In genomic region chr5:143008809-143009521, GRCh38 we compare ENCODE assay signal across 1 cellular context.
TF ChIP-seq lines count a peak whose summit lies in the region.

No MANE protein-coding gene starts in this region.

TF ChIP-seq in GM12878, 131 proteins besides CTCF, POLR2A, EP300 and RAD21 (continued from another document):
- TF ChIP-seq ZNF687 (IDR thresholded peaks at IDR 0.05): peak; percentile 50; the same call in 1 of the 2 replicates
- TF ChIP-seq KDM1A (IDR thresholded peaks at IDR 0.05; ENCODE audit: borderline replicate concordance): no peak
- TF ChIP-seq HCFC1 (IDR thresholded peaks at IDR 0.05; ENCODE audit: low read length): 0 out of 2 replicates have a peak, but pooled peaks have one; percentile 24
- peak; percentile 98 for TF ChIP-seq TCF12 (IDR thresholded peaks at IDR 0.05; ENCODE audit: low read depth, low read length)
- TF ChIP-seq SREBF2 (IDR thresholded peaks at IDR 0.05; ENCODE audit: low read length): no peak
- TF ChIP-seq SP1 (IDR thresholded peaks at IDR 0.05; ENCODE audit: low read depth, low read length): peak; percentile 81
- peak; percentile 100 for TF ChIP-seq IKZF2 (IDR thresholded peaks at IDR 0.05)
- peak; percentile 10; the same call in 1 of the 2 replicates for TF ChIP-seq SMC3 (IDR thresholded peaks at IDR 0.05; ENCODE audit: borderline replicate concordance, low read length)
- TF ChIP-seq CBX5 (IDR thresholded peaks at IDR 0.05; ENCODE audit: low read depth): 0 out of 2 replicates have a peak, but pooled peaks have one; percentile 36
- TF ChIP-seq YY1 (IDR thresholded peaks at IDR 0.05; ENCODE audit: low read depth, low read length): no peak
- no peak for TF ChIP-seq MAX (IDR thresholded peaks at IDR 0.05; ENCODE audit: low read depth, low read length)
- TF ChIP-seq TAF1 (IDR thresholded peaks at IDR 0.05; ENCODE audit: borderline replicate concordance, low read depth, low read length): no peak
- TF ChIP-seq CEBPZ (IDR thresholded peaks at IDR 0.05; ENCODE audit: low read depth, low read length): no peak
- TF ChIP-seq CEBPB (IDR thresholded peaks at IDR 0.05; ENCODE audit: borderline replicate concordance in 1 of 2, low read depth in 2 of 2, low read length in 2 of 2): peak in 1 of 2 experiments; percentile 88; a peak in 1 of 4 replicates
- TF ChIP-seq SKIL (IDR thresholded peaks at IDR 0.05; ENCODE audit: low read depth, poor library complexity, severe bottlenecking): peak; percentile 99
